Comparison of ENCODE assay signal across 10 cellular contexts in genomic region chr21:41726970-41727783, GRCh38. TPM values are rescaled to one million over a fixed set of nuclear protein-coding genes. Genes with fewer than 3 reads are reported as not detected.
DNase-seq lines count a peak whose midpoint lies in the region; ATAC-seq and TF ChIP-seq lines count a peak whose summit lies in the region.
"Had no signal": no experiment of that assay in that cellular context is flagged by ENCODE, and none has a peak within 500 bp of the region (broad histone marks: within the 10 kb centered on the region; RNA-seq: fewer than 3 reads in every experiment).

No MANE protein-coding gene starts in this region.

- BruUV-seq in PC-3 (replicated peaks; lab: Mats Ljungman, UMichigan): no TSS peak

- CTCF ChIA-PET in PC-3 (lab: Charles Lee) (interaction anchor here (0.7 to 1.0 kb wide), 4 partner anchors 9 to 115 kb away, joined by 3 to 5 read pairs (median 3); no protein-coding TSS in a partner anchor), T-cell (lab: Charles Lee) (no interaction called here)

- H3K79me2 ChIP-seq in PC-3 (ENCODE audit: low read length): no peaks in the 10 kb centered on the region
- no peaks in the 10 kb centered on the region for H3K79me2 ChIP-seq in trophoblast cell (ENCODE audit: control insufficient read depth, insufficient read depth, low read length, poor library complexity)

- H3K27ac ChIP-seq in PC-3 (ENCODE audit: low read length): peak overlapping the region; percentile 96
- H3K27ac ChIP-seq in trophoblast cell (ENCODE audit: low read depth, low read length): no peak overlapping the region
- no peak overlapping the region for H3K27ac ChIP-seq in substantia nigra (ENCODE audit: low read depth, low read length, poor library complexity, severe bottlenecking)

- H3K18ac ChIP-seq in trophoblast cell (ENCODE audit: low read length): no peak overlapping the region

- peak overlapping the region in 1 of 3 donors; percentile 40 for H3K4me3 Mint-ChIP-seq in T-cell
- H3K4me3 Mint-ChIP-seq: activated naive CD8-positive, alpha-beta T cell had no signal

- peak overlapping the region; percentile 47 for H2AFZ ChIP-seq in PC-3 (ENCODE audit: low read length)
- H2AFZ ChIP-seq in trophoblast cell (ENCODE audit: insufficient read depth, low read length, poor library complexity): no peak overlapping the region

- peaks cover 38 to 68% of the 10 kb centered on the region in 2 donors for H3K27me3 Mint-ChIP-seq in T-cell

- no peak overlapping the region for H4K91ac ChIP-seq in trophoblast cell (ENCODE audit: low read depth, low read length)

- H3K4me1 ChIP-seq in PC-3 (ENCODE audit: insufficient read depth, low read length) (peaks cover 41% of the 10 kb centered on the region), trophoblast cell (ENCODE audit: control insufficient read depth in 1 of 2, insufficient read depth in 2 of 2, low read length in 2 of 2) (peaks cover 18 to 21% of the 10 kb centered on the region in 2 experiments)

- no peaks in the 10 kb centered on the region for H3F3A ChIP-seq in PC-3 (ENCODE audit: low read length, unreplicated experiment)

- TF ChIP-seq CTCF in PC-3 (conservative IDR thresholded peaks at IDR 0.05; ENCODE audit: low read depth, low read length): peak; percentile 23; the same call in 1 of the 2 replicates
- TF ChIP-seq CTCF in fibroblast of mammary gland (conservative IDR thresholded peaks at IDR 0.05; ENCODE audit: control insufficient read depth, insufficient read depth, low read depth, low read length): no peak

- POLR2A ChIA-PET in PC-3 (lab: Charles Lee; ENCODE audit: unreplicated experiment): interaction anchor here (0.6 kb wide), 1 partner anchor 34 kb away, joined by 3 read pairs; no protein-coding TSS in a partner anchor
- POLR2A ChIA-PET in T-cell (lab: Charles Lee): no interaction called here

- no peak overlapping the region for H4K12ac ChIP-seq in trophoblast cell (ENCODE audit: low read depth, low read length)

- no peak overlapping the region for H3K14ac ChIP-seq in trophoblast cell (ENCODE audit: low read length)

- peaks cover 6% of the 10 kb centered on the region for H3K79me1 ChIP-seq in trophoblast cell (ENCODE audit: low read length)

- no peak overlapping the region for H3K4ac ChIP-seq in trophoblast cell (ENCODE audit: low read depth, low read length)

- H3K9ac ChIP-seq in PC-3 (ENCODE audit: low read length) (peak overlapping the region; percentile 81), trophoblast cell (ENCODE audit: low read length) (no peak overlapping the region)

- intact Hi-C loops in PC-3 (cut with micrococcal nuclease): loop anchor here (1.0 kb wide), 1 partner anchor 23 kb away; no protein-coding TSS in a partner anchor

- H3K27me3 ChIP-seq in PC-3 (ENCODE audit: low read length) (no peaks in the 10 kb centered on the region), trophoblast cell (ENCODE audit: insufficient read depth, low read length) (peaks cover 14% of the 10 kb centered on the region)

- H3K9me3 Mint-ChIP-seq in T-cell: peaks cover 4 to 10% (median 10%) of the 10 kb centered on the region in 3 donors

- H3K36me3 Mint-ChIP-seq in T-cell: no peaks in the 10 kb centered on the region
- H3K36me3 Mint-ChIP-seq: activated naive CD8-positive, alpha-beta T cell had no signal

- no peak overlapping the region for H2BK5ac ChIP-seq in trophoblast cell (ENCODE audit: low read depth, low read length, poor library complexity)

- DNase-seq in DMS79 (lab: John Stamatoyannopoulos, UW): peak; percentile 22
- peak; percentile 87 for DNase-seq in PC-3
- DNase-seq in fibroblast of mammary gland (ENCODE audit: low read depth): peak; percentile 73
- peak; percentile 69 to 83 for DNase-seq in trophoblast cell
- no peak for DNase-seq in substantia nigra (lab: John Stamatoyannopoulos, UW)
- no peak for DNase-seq in T-cell
- no peak for DNase-seq in Ammon's horn (ENCODE audit: low spot score)

- H2AK5ac ChIP-seq in trophoblast cell (ENCODE audit: low read length): no peak overlapping the region

- peaks cover 4 to 7% (median 4%) of the 10 kb centered on the region in 3 donors for H3K4me1 Mint-ChIP-seq in T-cell

- H3K36me3 ChIP-seq in PC-3 (ENCODE audit: low read depth, low read length): no peaks in the 10 kb centered on the region
- H3K36me3 ChIP-seq in trophoblast cell (ENCODE audit: control insufficient read depth in 1 of 2, insufficient read depth in 2 of 2, low read length in 2 of 2): no peaks in the 10 kb centered on the region

- H4K8ac ChIP-seq in trophoblast cell (ENCODE audit: low read depth, low read length): no peak overlapping the region

- H4K20me1 ChIP-seq in PC-3 (ENCODE audit: low read length): no peaks in the 10 kb centered on the region

- H2BK12ac ChIP-seq in trophoblast cell (ENCODE audit: low read length): no peak overlapping the region

- peak overlapping the region; percentile 0 for H2BK120ac ChIP-seq in trophoblast cell (ENCODE audit: insufficient read depth, low read length, poor library complexity)

- WGBS in trophoblast cell (ENCODE audit: extremely low coverage, insufficient coverage, insufficient read length): no CpG with 5 or more reads among the region's 24 CpGs

- peak; percentile 95 for ATAC-seq in PC-3
- no peak for ATAC-seq in GM19467 (IDR thresholded peaks at IDR 0.05; ENCODE audit: unreplicated experiment)
- no peak for ATAC-seq in T-cell (replicated peaks in 1 of 4)

- H3K9me3 ChIP-seq in PC-3 (ENCODE audit: low read length) (no peaks in the 10 kb centered on the region), trophoblast cell (ENCODE audit: insufficient read depth, low read depth, low read length) (peaks cover 3% of the 10 kb centered on the region)

- H3K4me3 ChIP-seq in PC-3 (ENCODE audit: low read length) (no peak overlapping the region), fibroblast of mammary gland (ENCODE audit: control insufficient read depth, low read depth, low read length) (no peak overlapping the region), trophoblast cell (ENCODE audit: low read depth, low read length) (no peak overlapping the region)
- H3K4me3 ChIP-seq: lung had no signal

- no peak overlapping the region for H3K27ac Mint-ChIP-seq in T-cell
- H3K27ac Mint-ChIP-seq: activated naive CD8-positive, alpha-beta T cell had no signal

- H3K4me2 ChIP-seq in PC-3 (ENCODE audit: low read length) (peak overlapping the region; percentile 71), trophoblast cell (ENCODE audit: low read length) (no peak overlapping the region)

- H3K9me2 ChIP-seq in PC-3 (replicated peaks; ENCODE audit: low read length): no peaks in the 10 kb centered on the region

- H3K23ac ChIP-seq in trophoblast cell (ENCODE audit: low read length): no peak overlapping the region

RNA-seq across cellular contexts. Expression of gene RIPK4, which starts 39.7 kb away (rescaled TPM):
- total RNA-seq in PC-3 (2014; rRNA removed) (252 and 333 TPM in 2 replicates), T-cell (1 to 10 TPM in 2 of 5 donors, under 1 TPM in 3; 0.30 to 2.1 (median 0.63) TPM)
- polyA plus RNA-seq in trophoblast cell (2013): 2.6 and 2.7 TPM in 2 replicates

Comparison
In these comparisons a context has a peak if more than half of its experiments do, and no peak if none do; other contexts are left out.
1. DNase-seq: peak in DMS79 (single experiment), PC-3 (single experiment), fibroblast of mammary gland (single experiment) and trophoblast cell (2 of 2); none in substantia nigra (0 of 49), T-cell (0 of 34) and Ammon's horn (single experiment).
2. RNA of gene RIPK4, which starts 39.7 kb away (total RNA-seq): 252 to 333 TPM in PC-3; 0.30 to 2.1 TPM in T-cell; every median in the first group is over 10 times any median in the second.